Comparison of ENCODE assay signal across 16 cellular contexts in the genomic region with DNA sequence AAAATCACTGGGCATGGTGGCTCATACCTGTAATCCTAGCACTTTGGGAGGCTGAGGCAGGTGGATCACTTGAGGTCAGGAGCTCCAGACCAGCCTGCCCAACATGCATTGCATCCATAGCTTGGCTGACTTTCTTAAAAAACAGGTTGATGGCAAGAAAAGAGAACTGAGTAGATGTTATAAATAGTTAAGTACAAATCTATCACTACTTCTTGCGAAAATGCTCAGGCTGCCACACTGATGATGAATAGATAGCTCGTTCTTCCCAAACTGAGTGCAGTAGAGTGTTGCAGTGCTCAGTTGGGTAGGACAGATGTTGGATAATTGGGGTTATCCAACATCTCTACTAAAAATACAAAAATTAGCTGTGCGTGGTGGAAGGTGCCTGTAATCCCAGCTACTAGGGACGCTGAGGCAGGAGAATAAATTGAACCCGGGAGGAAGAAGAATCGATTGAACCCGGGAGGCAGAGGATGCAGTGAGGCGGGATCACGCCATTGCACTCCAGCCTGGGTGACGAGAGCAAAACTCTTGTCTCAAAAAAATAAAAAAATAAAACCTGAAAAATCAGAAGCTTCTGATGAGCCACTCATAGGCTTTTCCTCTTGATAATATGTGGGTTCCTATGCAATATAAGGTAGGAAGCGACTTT. TPM values are rescaled to one million over a fixed set of nuclear protein-coding genes. Genes with fewer than 3 reads are reported as not detected.
A peak's percentile ranks its signal among the peaks of the same experiment; 100 is the strongest.
DNase-seq lines count a peak whose midpoint lies in the region; ATAC-seq and TF ChIP-seq lines count a peak whose summit lies in the region.
"Had no signal": no experiment of that assay in that cellular context is flagged by ENCODE, and none has a peak within 500 bp of the region (broad histone marks: within the 10 kb centered on the region; RNA-seq: fewer than 3 reads in every experiment).

No MANE protein-coding gene starts in this region.

- H3K4me1 ChIP-seq in esophagus squamous epithelium: no peaks in the 10 kb centered on the region

- H3K27ac Mint-ChIP-seq in activated naive CD4-positive, alpha-beta T cell treated with anti-CD3 and anti-CD28 coated beads for 36 hours: peak overlapping the region; percentile 100
- peak overlapping the region; percentile 94 for H3K27ac Mint-ChIP-seq in activated T-helper 2 cell treated with anti-CD3 and anti-CD28 coated beads, Interferon-gamma antibody, Interleukin-2, Interleukin-4, amounts not matched to agents 10 μg/mL and 5 μg/mL and 100 μg/mL, durations not matched to agents 14 hours and 24 hours and 36 hours
- peak overlapping the region; percentile 99 for H3K27ac Mint-ChIP-seq in stimulated activated naive B cell treated with anti-CD40 and anti-IgM and Interleukin-4, amounts not matched to agents 10 μg/mL and 1 μg/mL and 100 μg/mL, for 72 hours

- H3K36me3 Mint-ChIP-seq in activated naive CD4-positive, alpha-beta T cell treated with anti-CD3 and anti-CD28 coated beads for 36 hours (ENCODE audit: low read depth): peaks cover 57% of the 10 kb centered on the region
- peaks cover 34% of the 10 kb centered on the region for H3K36me3 Mint-ChIP-seq in activated T-helper 2 cell treated with anti-CD3 and anti-CD28 coated beads, Interferon-gamma antibody, Interleukin-2, Interleukin-4, amounts not matched to agents 10 μg/mL and 5 μg/mL and 100 μg/mL, durations not matched to agents 14 hours and 24 hours and 36 hours (ENCODE audit: low read depth)
- peaks cover 42 to 56% of the 10 kb centered on the region in 2 donors for H3K36me3 Mint-ChIP-seq in stimulated activated naive B cell treated with anti-CD40 and anti-IgM and Interleukin-4, amounts not matched to agents 10 μg/mL and 1 μg/mL and 100 μg/mL, for 72 hours

- peaks cover 6% of the 10 kb centered on the region for H3K9me3 Mint-ChIP-seq in activated naive CD4-positive, alpha-beta T cell treated with anti-CD3 and anti-CD28 coated beads for 36 hours
- peaks cover 8% of the 10 kb centered on the region for H3K9me3 Mint-ChIP-seq in activated T-helper 2 cell treated with anti-CD3 and anti-CD28 coated beads, Interferon-gamma antibody, Interleukin-2, Interleukin-4, amounts not matched to agents 10 μg/mL and 5 μg/mL and 100 μg/mL, durations not matched to agents 14 hours and 24 hours and 36 hours
- H3K9me3 Mint-ChIP-seq in stimulated activated naive B cell treated with anti-CD40 and anti-IgM and Interleukin-4, amounts not matched to agents 10 μg/mL and 1 μg/mL and 100 μg/mL, for 72 hours: peaks cover 4 to 8% of the 10 kb centered on the region in 2 donors

- H3K4me1 Mint-ChIP-seq in activated naive CD4-positive, alpha-beta T cell treated with anti-CD3 and anti-CD28 coated beads for 36 hours (ENCODE audit: low read depth): peaks cover 51% of the 10 kb centered on the region
- peaks cover 57% of the 10 kb centered on the region for H3K4me1 Mint-ChIP-seq in activated T-helper 2 cell treated with anti-CD3 and anti-CD28 coated beads, Interferon-gamma antibody, Interleukin-2, Interleukin-4, amounts not matched to agents 10 μg/mL and 5 μg/mL and 100 μg/mL, durations not matched to agents 14 hours and 24 hours and 36 hours (ENCODE audit: low read depth)
- peaks cover 30 to 63% of the 10 kb centered on the region in 2 donors for H3K4me1 Mint-ChIP-seq in stimulated activated naive B cell treated with anti-CD40 and anti-IgM and Interleukin-4, amounts not matched to agents 10 μg/mL and 1 μg/mL and 100 μg/mL, for 72 hours

- H3K27ac ChIP-seq in esophagus squamous epithelium: no peak overlapping the region

- no peaks in the 10 kb centered on the region for H3K27me3 ChIP-seq in esophagus squamous epithelium

- H3K9me3 ChIP-seq in esophagus squamous epithelium: no peaks in the 10 kb centered on the region
- H3K9me3 ChIP-seq: MG63 had no signal

- TF ChIP-seq CTCF in esophagus squamous epithelium (IDR thresholded peaks at IDR 0.05): no peak

- 87 to 88% methylated on average over 11 of the region's 11 CpGs for WGBS in esophagus squamous epithelium, 2 donors

- no peaks in the 10 kb centered on the region for H3K27me3 Mint-ChIP-seq in activated naive CD4-positive, alpha-beta T cell treated with anti-CD3 and anti-CD28 coated beads for 36 hours (ENCODE audit: low read depth)
- H3K27me3 Mint-ChIP-seq in activated T-helper 2 cell treated with anti-CD3 and anti-CD28 coated beads, Interferon-gamma antibody, Interleukin-2, Interleukin-4, amounts not matched to agents 10 μg/mL and 5 μg/mL and 100 μg/mL, durations not matched to agents 14 hours and 24 hours and 36 hours (ENCODE audit: low read depth): no peaks in the 10 kb centered on the region
- no peaks in the 10 kb centered on the region for H3K27me3 Mint-ChIP-seq in stimulated activated naive B cell treated with anti-CD40 and anti-IgM and Interleukin-4, amounts not matched to agents 10 μg/mL and 1 μg/mL and 100 μg/mL, for 72 hours

- no peaks in the 10 kb centered on the region for H3K36me3 ChIP-seq in esophagus squamous epithelium
- H3K36me3 ChIP-seq: MG63 had no signal

- intact Hi-C loops in activated naive CD4-positive, alpha-beta T cell treated with anti-CD3 and anti-CD28 coated beads for 36 hours (cut with micrococcal nuclease): loop anchor here (2.0 to 5.0 kb wide), 4 partner anchors 426 to 1249 kb away; a partner anchor contains a TSS
- intact Hi-C loops in activated T-helper 2 cell treated with anti-CD3 and anti-CD28 coated beads, Interferon-gamma antibody, Interleukin-2, Interleukin-4, amounts not matched to agents 10 μg/mL and 5 μg/mL and 100 μg/mL, durations not matched to agents 14 hours and 24 hours and 36 hours (cut with micrococcal nuclease): loop anchor here (5.0 to 10.0 kb wide), 4 partner anchors 64 to 1717 kb away; a partner anchor contains a TSS
- intact Hi-C loops in sciatic nerve (cut with DNase I) (no loop called here), esophagus squamous epithelium (cut with DNase I) (no loop called here)

- ATAC-seq in stimulated activated naive B cell treated with anti-CD40 and anti-IgM and Interleukin-4, amounts not matched to agents 10 μg/mL and 1 μg/mL and 100 μg/mL, for 72 hours (replicated peaks): peak; percentile 38 to 63
- no peak for ATAC-seq in sciatic nerve
- ATAC-seq: SK-N-SH treated with all-trans-retinoic acid at 6 μM for 48 hours had no signal

- H3K4me3 Mint-ChIP-seq in activated naive CD4-positive, alpha-beta T cell treated with anti-CD3 and anti-CD28 coated beads for 36 hours: peak overlapping the region; percentile 100
- peak overlapping the region; percentile 98 for H3K4me3 Mint-ChIP-seq in activated T-helper 2 cell treated with anti-CD3 and anti-CD28 coated beads, Interferon-gamma antibody, Interleukin-2, Interleukin-4, amounts not matched to agents 10 μg/mL and 5 μg/mL and 100 μg/mL, durations not matched to agents 14 hours and 24 hours and 36 hours (ENCODE audit: low read depth)
- H3K4me3 Mint-ChIP-seq in stimulated activated naive B cell treated with anti-CD40 and anti-IgM and Interleukin-4, amounts not matched to agents 10 μg/mL and 1 μg/mL and 100 μg/mL, for 72 hours: peak overlapping the region; percentile 92 to 98

- TF ChIP-seq POLR2A in esophagus squamous epithelium (IDR thresholded peaks at IDR 0.05): no peak

- DNase-seq in activated naive CD4-positive, alpha-beta T cell treated with anti-CD3 and anti-CD28 coated beads for 36 hours: peak; percentile 45
- no peak for DNase-seq in activated naive CD4-positive, alpha-beta T cell (lab: John Stamatoyannopoulos, UW)
- DNase-seq in NOMO-1 (lab: John Stamatoyannopoulos, UW; ENCODE audit: unreplicated experiment in 2 of 2) (peak; percentile 80 to 82), cortex of kidney (lab: John Stamatoyannopoulos, UW) (no peak), sciatic nerve (ENCODE audit: low spot score) (no peak), esophagus squamous epithelium (lab: John Stamatoyannopoulos, UW) (no peak)
- DNase-seq in activated T-helper 2 cell treated with anti-CD3 and anti-CD28 coated beads, Interferon-gamma antibody, Interleukin-2, Interleukin-4, amounts not matched to agents 10 μg/mL and 5 μg/mL and 100 μg/mL, durations not matched to agents 14 hours and 24 hours and 36 hours (ENCODE audit: low spot score): no peak
- no peak for DNase-seq in stimulated activated naive B cell treated with anti-CD40 and anti-IgM and Interleukin-4, amounts not matched to agents 10 μg/mL and 1 μg/mL and 100 μg/mL, for 72 hours
- DNase-seq: cerebellar nuclear complex; DMS153; mesendoderm; MG63; NK-92 treated with Interleukin-12 subunit alpha and Interleukin-12 subunit beta, amount 100 ng/mL, for 24 hours; occipital lobe had no signal

- CTCF ChIA-PET in activated naive CD4-positive, alpha-beta T cell treated with anti-CD3 and anti-CD28 coated beads for 36 hours (lab: Charles Lee): interaction anchor here (0.6 to 4.6 kb wide), 10 partner anchors 10 to 211 kb away, joined by 3 to 33 read pairs (median 4); a partner anchor contains a TSS

- H3K4me3 ChIP-seq in esophagus squamous epithelium: peak overlapping the region in 2 of 4 donors; percentile 21 to 40
- H3K4me3 ChIP-seq: MG63 had no signal

RNA-seq across cellular contexts. Expression of a gene that starts 1.2 kb away (rescaled TPM):
- 10 to 100 TPM; 70.6 to 73.4 TPM for total RNA-seq in activated naive CD4-positive, alpha-beta T cell treated with anti-CD3 and anti-CD28 coated beads for 36 hours
- 31.1 and 35.7 TPM in 2 replicates for total RNA-seq in activated T-helper 2 cell treated with anti-CD3 and anti-CD28 coated beads, Interferon-gamma antibody, Interleukin-2, Interleukin-4, amounts not matched to agents 10 μg/mL and 5 μg/mL and 100 μg/mL, durations not matched to agents 14 hours and 24 hours and 36 hours
- total RNA-seq in sciatic nerve (0.45 TPM), esophagus squamous epithelium (under 1 TPM in 3 of 4 donors, not detected in 1; 0.22 to 0.57 (median 0.41) TPM)
- total RNA-seq: glomerular endothelial cell had no signal

Comparison
In these comparisons a context has a peak if more than half of its experiments do, and no peak if none do; other contexts are left out.
1. DNase-seq: peak in activated naive CD4-positive, alpha-beta T cell treated with anti-CD3 and anti-CD28 coated beads for 36 hours (single experiment) and NOMO-1 (2 of 2); none in activated naive CD4-positive, alpha-beta T cell (0 of 4), activated T-helper 2 cell treated with anti-CD3 and anti-CD28 coated beads, Interferon-gamma antibody, Interleukin-2, Interleukin-4, amounts not matched to agents 10 μg/mL and 5 μg/mL and 100 μg/mL, durations not matched to agents 14 hours and 24 hours and 36 hours (single experiment), stimulated activated naive B cell treated with anti-CD40 and anti-IgM and Interleukin-4, amounts not matched to agents 10 μg/mL and 1 μg/mL and 100 μg/mL, for 72 hours (single experiment), cortex of kidney (single experiment), sciatic nerve (single experiment) and esophagus squamous epithelium (single experiment).
2. RNA of a gene that starts 1.2 kb away (total RNA-seq): 70.6 to 73.4 TPM in activated naive CD4-positive, alpha-beta T cell treated with anti-CD3 and anti-CD28 coated beads for 36 hours and 31.1 to 35.7 TPM in activated T-helper 2 cell treated with anti-CD3 and anti-CD28 coated beads, Interferon-gamma antibody, Interleukin-2, Interleukin-4, amounts not matched to agents 10 μg/mL and 5 μg/mL and 100 μg/mL, durations not matched to agents 14 hours and 24 hours and 36 hours; 0.45 TPM in sciatic nerve (single experiment) and 0.22 to 0.57 TPM in esophagus squamous epithelium; every median in the first group is over 10 times any median in the second.
3. intact Hi-C loops: an anchor here in activated naive CD4-positive, alpha-beta T cell treated with anti-CD3 and anti-CD28 coated beads for 36 hours (2.0 to 5.0 kb wide) and activated T-helper 2 cell treated with anti-CD3 and anti-CD28 coated beads, Interferon-gamma antibody, Interleukin-2, Interleukin-4, amounts not matched to agents 10 μg/mL and 5 μg/mL and 100 μg/mL, durations not matched to agents 14 hours and 24 hours and 36 hours (5.0 to 10.0 kb wide); none called in sciatic nerve and esophagus squamous epithelium.
4. Peak in every context shown above with its lines, with median percentiles within 50 percentile points of each other: H3K27ac Mint-ChIP-seq and H3K4me3 Mint-ChIP-seq.